Comparison of ENCODE assay signal across 16 cellular contexts in the genomic region with DNA sequence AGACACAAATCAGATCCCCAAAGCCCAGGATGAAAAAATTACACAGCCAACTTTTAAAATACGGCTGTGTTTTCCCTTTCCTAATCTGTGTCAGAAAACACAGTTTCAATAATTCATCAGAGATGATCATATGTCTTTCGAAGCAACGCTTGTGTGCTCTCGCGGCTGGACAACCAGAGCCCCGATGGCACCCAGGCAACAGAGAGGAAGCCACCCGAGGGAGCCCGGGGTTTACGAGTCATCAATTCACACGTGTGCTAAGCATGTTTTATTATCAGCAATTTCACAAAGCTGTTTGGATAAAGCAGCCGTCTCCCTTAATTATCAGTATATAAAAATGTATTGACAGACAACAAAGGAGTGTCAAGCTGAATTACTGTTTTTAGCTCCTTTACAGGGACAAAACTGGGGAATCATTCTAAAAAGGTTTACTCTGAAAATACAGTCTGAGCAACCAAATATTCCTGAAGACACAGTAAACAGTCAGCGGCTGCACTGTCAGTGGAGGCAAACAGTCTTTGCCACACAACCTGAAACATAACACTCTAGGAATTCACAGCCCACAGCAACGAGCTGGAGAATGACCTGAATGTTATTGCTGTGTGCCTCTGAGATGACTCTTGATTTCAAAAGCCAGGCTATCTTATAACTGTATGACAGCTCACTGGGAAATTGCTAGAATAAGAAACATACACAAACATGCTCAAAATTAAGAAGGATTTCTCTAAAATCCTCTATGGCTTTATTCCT.
A peak's percentile ranks its signal among the peaks of the same experiment; 100 is the strongest.
DNase-seq lines count a peak whose midpoint lies in the region; ATAC-seq and TF ChIP-seq lines count a peak whose summit lies in the region.
"Had no signal": no experiment of that assay in that cellular context is flagged by ENCODE, and none has a peak within 500 bp of the region (broad histone marks: within the 10 kb centered on the region; RNA-seq: fewer than 3 reads in every experiment).

No MANE protein-coding gene starts in this region.

- H4K8ac ChIP-seq in IMR-90 (ENCODE audit: low read depth in 2 of 2, low read length in 2 of 2), result no peak overlapping the region

- H3K18ac ChIP-seq in IMR-90 (ENCODE audit: low read depth, low read length), result peak overlapping the region; percentile 46

- peak overlapping the region; percentile 48 for H2BK20ac ChIP-seq in IMR-90 (ENCODE audit: low read depth, low read length)

- H3K14ac ChIP-seq in IMR-90 (replicated peaks; ENCODE audit: low read depth, low read length), result 0 out of 2 replicates have a peak overlapping the region, but pooled peaks have one; percentile 18

- intact Hi-C loops in IMR-90 (cut with micrococcal nuclease) (loop anchor here (5.0 kb wide), 2 partner anchors 198 to 562 kb away; no protein-coding TSS in a partner anchor), lower leg skin (cut with DNase I; ENCODE audit: low total_unique reads) (no loop called here)

- peak overlapping the region; percentile 66; the same call in 1 of the 2 replicates for H2BK120ac ChIP-seq in IMR-90 (ENCODE audit: low read depth, low read length)

- TF ChIP-seq CTCF in IMR-90 (conservative IDR thresholded peaks at IDR 0.05; ENCODE audit: low read depth, low read length), result no peak
- no peak for TF ChIP-seq CTCF in lower leg skin (IDR thresholded peaks at IDR 0.05)

- no peak overlapping the region for H2AFZ ChIP-seq in IMR-90 (replicated peaks; ENCODE audit: low read length, poor library complexity)

- peaks cover 12% of the 10 kb centered on the region for H3K9me1 ChIP-seq in IMR-90 (ENCODE audit: insufficient read depth, low read length)

- H3K4me3 ChIP-seq in IMR-90 (ENCODE audit: insufficient read depth, low read depth, low read length) (no peak overlapping the region), mesodermal cell (ENCODE audit: extremely low read depth, insufficient read depth, low read length, poor library complexity, severe bottlenecking) (no peak overlapping the region), lower leg skin (ENCODE audit: low read depth, poor library complexity, severe bottlenecking) (no peak overlapping the region)
- H3K4me3 ChIP-seq: BLaER1, esophagus squamous epithelium, K562, vagina had no signal

- H3K4ac ChIP-seq in IMR-90 (ENCODE audit: low read depth, low read length), result peak overlapping the region; percentile 65; the same call in 1 of the 2 replicates

- dilution Hi-C loops in IMR-90 (cut with HindIII; ENCODE audit: low sequenced_read_pairs, unreplicated experiment), result no loop called here

- peak overlapping the region; percentile 48; the same call in 1 of the 2 replicates for H4K91ac ChIP-seq in IMR-90 (ENCODE audit: insufficient read depth, low read depth, low read length)

- DNase-seq in AG08395 (ENCODE audit: low spot score), result peak; percentile 31
- peak; percentile 89 for DNase-seq in IMR-90
- peak; percentile 70 for DNase-seq in dedifferentiated amniotic fluid mesenchymal stem cell (ENCODE audit: extremely low spot score)
- DNase-seq in lower leg skin (ENCODE audit: low spot score in 2 of 2), result no peak
- DNase-seq in AML-193 (lab: John Stamatoyannopoulos, UW), result no peak
- DNase-seq: cortex of kidney, esophagus squamous epithelium, midbrain, NCI-H2029 treated with DMSO at 0.1 percent for 48 hours had no signal

- no peaks in the 10 kb centered on the region for H3K79me1 ChIP-seq in IMR-90 (ENCODE audit: low read depth in 1 of 2, low read length in 2 of 2)

- ATAC-seq in IMR-90 (ENCODE audit: low read depth) (peak; percentile 96), HG02759 (IDR thresholded peaks at IDR 0.05; ENCODE audit: unreplicated experiment) (no peak), GM21619 (IDR thresholded peaks at IDR 0.05; ENCODE audit: unreplicated experiment) (no peak)
- ATAC-seq: activated naive CD4-positive, alpha-beta T cell treated with anti-CD3 and anti-CD28 coated beads, Interleukin-2, amount 50 U/mL, for 72 hours; K562 had no signal

- no peaks in the 10 kb centered on the region for H3K27me3 ChIP-seq in IMR-90 (ENCODE audit: control insufficient read depth, insufficient read depth, low read length)
- H3K27me3 ChIP-seq: BLaER1, esophagus squamous epithelium, vagina had no signal

- WGBS in IMR-90 (ENCODE audit: extremely low coverage in 2 of 2, insufficient read length in 1 of 2), 2 experiments, result no CpG with 5 or more reads among the region's 13 CpGs
- whole genome bisulfite sequencing in mesodermal cell (ENCODE audit: insufficient coverage in 2 of 2), 2 experiments, result 86 to 96% methylated on average over 8 of the region's 13 CpGs
- 76 to 80% methylated on average over 13 of the region's 13 CpGs for WGBS in lower leg skin, 2 donors

- no TSS peak for BruUV-seq in IMR-90 (replicated peaks; lab: Mats Ljungman, UMichigan)

- H3K56ac ChIP-seq in IMR-90 (ENCODE audit: extremely low read depth, insufficient read depth, low read length), result no peak overlapping the region; the same call in 1 of the 2 replicates

- no peak overlapping the region for H3K9ac ChIP-seq in IMR-90 (ENCODE audit: low read depth, low read length)
- H3K9ac ChIP-seq: BLaER1 had no signal

- H2BK5ac ChIP-seq in IMR-90 (ENCODE audit: low read depth, low read length, poor library complexity, severe bottlenecking), result no peak overlapping the region

- H2AK5ac ChIP-seq in IMR-90 (ENCODE audit: low read depth, low read length), result no peak overlapping the region

- H3K36me3 ChIP-seq in IMR-90 (ENCODE audit: control insufficient read depth, insufficient read depth, low read length), result peaks cover 18% of the 10 kb centered on the region; the same call in 1 of the 2 replicates
- H3K36me3 ChIP-seq in mesodermal cell (ENCODE audit: control insufficient read depth, insufficient read depth, low read length), result peaks cover 89% of the 10 kb centered on the region
- H3K36me3 ChIP-seq: BLaER1 had no signal

- peak overlapping the region; percentile 73; the same call in 2 of the 3 replicates for H2BK15ac ChIP-seq in IMR-90 (ENCODE audit: low read depth, low read length)

- in situ Hi-C loops in IMR-90 (cut with MboI; ENCODE audit: low sequenced_read_pairs), result no loop called here

- H3K9me3 ChIP-seq in IMR-90 (ENCODE audit: control insufficient read depth, insufficient read depth, low read length) (no peaks in the 10 kb centered on the region), mesodermal cell (ENCODE audit: control insufficient read depth, low read length) (no peaks in the 10 kb centered on the region)
- H3K9me3 ChIP-seq: BLaER1, esophagus squamous epithelium, vagina had no signal

- peak overlapping the region; percentile 33; the same call in 1 of the 2 replicates for H3K23ac ChIP-seq in IMR-90 (ENCODE audit: low read depth, low read length)

- no peak overlapping the region for H3K4me2 ChIP-seq in IMR-90 (ENCODE audit: low read depth, low read length)
- H3K4me2 ChIP-seq: BLaER1 had no signal

- 0 out of 2 replicates have a peak overlapping the region, but pooled peaks have one; percentile 8 for H3K27ac ChIP-seq in IMR-90 (ENCODE audit: insufficient read depth, low read length)
- peak overlapping the region; percentile 37 for H3K27ac ChIP-seq in mesodermal cell (ENCODE audit: low read depth, low read length, severe bottlenecking)
- H3K27ac ChIP-seq: BLaER1, vagina had no signal

- CTCF ChIA-PET in IMR-90 (lab: Yijun Ruan, JAX), result interaction anchor here (0.6 kb wide), 1 partner anchor 133 kb away, joined by 3 read pairs; no protein-coding TSS in a partner anchor

- POLR2A ChIA-PET in IMR-90 (lab: Charles Lee; ENCODE audit: unreplicated experiment), result no interaction called here

- TF ChIP-seq RAD21 in IMR-90 (IDR thresholded peaks at IDR 0.05; ENCODE audit: low read length), result no peak

- H2AK9ac ChIP-seq in IMR-90 (replicated peaks; ENCODE audit: low read depth, low read length, poor library complexity), result no peak overlapping the region

- H4K20me1 ChIP-seq in IMR-90 (ENCODE audit: insufficient read depth, low read length), result no peaks in the 10 kb centered on the region
- H4K20me1 ChIP-seq: BLaER1 had no signal

- TF ChIP-seq POLR2A in IMR-90 (IDR thresholded peaks at IDR 0.05; ENCODE audit: low read depth, low read length), result no peak
- no peak for TF ChIP-seq POLR2A in lower leg skin (IDR thresholded peaks at IDR 0.05)

- H4K5ac ChIP-seq in IMR-90 (ENCODE audit: low read depth, low read length), result no peak overlapping the region

- H3K4me1 ChIP-seq in IMR-90 (ENCODE audit: control insufficient read depth, insufficient read depth, low read length), result peaks cover 11% of the 10 kb centered on the region
- no peaks in the 10 kb centered on the region for H3K4me1 ChIP-seq in mesodermal cell (ENCODE audit: control insufficient read depth, insufficient read depth, low read length, poor library complexity, severe bottlenecking)
- H3K4me1 ChIP-seq: vagina had no signal

TF ChIP-seq in IMR-90, 13 proteins besides CTCF, POLR2A, EP300 and RAD21 (continues in another document):
- TF ChIP-seq MAFK (IDR thresholded peaks at IDR 0.05; ENCODE audit: low read depth, low read length), result no peak
- TF ChIP-seq ELK1 (IDR thresholded peaks at IDR 0.05; ENCODE audit: borderline replicate concordance, low read depth, low read length), result no peak
- no peak; the same call in 1 of the 2 replicates for TF ChIP-seq BHLHE40 (IDR thresholded peaks at IDR 0.05; ENCODE audit: low read depth, low read length)
- TF ChIP-seq NFE2L2 (IDR thresholded peaks at IDR 0.05; ENCODE audit: low read depth, low read length), result no peak
- no peak for TF ChIP-seq MXI1 (IDR thresholded peaks at IDR 0.05; ENCODE audit: borderline replicate concordance, low read depth, low read length)
- peak; percentile 34; the same call in 1 of the 2 replicates for TF ChIP-seq CEBPB (IDR thresholded peaks at IDR 0.05; ENCODE audit: low read depth, low read length)
- no peak for TF ChIP-seq FOS (IDR thresholded peaks at IDR 0.05; ENCODE audit: low read depth, low read length)
- TF ChIP-seq RFX5 (IDR thresholded peaks at IDR 0.05; ENCODE audit: low read depth, low read length), result no peak
- TF ChIP-seq CHD1 (IDR thresholded peaks at IDR 0.05; ENCODE audit: low read depth, low read length), result no peak
- no peak for TF ChIP-seq MAZ (IDR thresholded peaks at IDR 0.05; ENCODE audit: borderline replicate concordance, low read depth, low read length)
- TF ChIP-seq SMC3 (IDR thresholded peaks at IDR 0.05; ENCODE audit: low read depth, low read length), result 0 out of 2 replicates have a peak, but pooled peaks have one; percentile 3
- TF ChIP-seq RCOR1 (IDR thresholded peaks at IDR 0.05; ENCODE audit: insufficient replicate concordance, low read length), result no peak

Comparison
In these comparisons a context has a peak if more than half of its experiments do, and no peak if none do; other contexts are left out.
1. DNase-seq: peak in AG08395 (single experiment), IMR-90 (single experiment) and dedifferentiated amniotic fluid mesenchymal stem cell (single experiment); none in lower leg skin (0 of 2) and AML-193 (0 of 2).